Comparison of ENCODE assay signal across 7 cellular contexts in the genomic region with DNA sequence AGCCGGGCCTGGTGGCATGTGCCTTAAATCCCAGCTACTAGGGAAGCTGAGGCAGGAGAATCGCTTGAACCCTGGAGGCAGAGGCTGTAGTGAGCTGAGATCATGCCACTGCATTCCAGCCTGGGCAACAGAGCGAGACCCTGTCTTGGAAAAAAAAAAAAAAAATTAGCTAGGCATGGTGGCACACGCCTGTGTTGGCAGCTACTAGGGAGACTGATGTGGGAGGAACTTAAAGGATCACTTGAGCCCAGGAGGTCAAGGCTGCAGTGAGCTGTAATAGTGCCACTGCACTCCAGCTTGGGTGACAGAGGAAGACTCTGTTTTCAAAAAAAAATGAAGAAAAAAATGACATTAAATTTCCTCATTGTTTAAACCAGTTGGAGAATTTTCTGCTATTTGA. TPM values are rescaled to one million over a fixed set of nuclear protein-coding genes. Genes with fewer than 3 reads are reported as not detected.
A peak's percentile ranks its signal among the peaks of the same experiment; 100 is the strongest.
DNase-seq lines count a peak whose midpoint lies in the region; FAIRE-seq and TF ChIP-seq lines count a peak whose summit lies in the region.
"Not testable (repeated sequence)": the region's sequence is repeated elsewhere in the genome, so short reads cannot be mapped to it uniquely, and the experiment has no call there.

No MANE protein-coding gene starts in this region.

- not testable (repeated sequence) for H3K4me2 ChIP-seq in trophoblast cell (ENCODE audit: low read length)

- peaks cover 36% of the 10 kb centered on the region for H3K36me3 ChIP-seq in SK-N-MC (ENCODE audit: insufficient read depth, low read length)
- not testable (repeated sequence) for H3K36me3 ChIP-seq in adrenal gland (replicated peaks in 1 of 2); trophoblast cell (ENCODE audit: control insufficient read depth in 1 of 2, insufficient read depth in 2 of 2, low read length in 2 of 2)
- peaks cover 25% of the 10 kb centered on the region for H3K36me3 ChIP-seq in endodermal cell (ENCODE audit: control insufficient read depth, insufficient read depth, low read length)

- peak overlapping the region; percentile 81 for H3K4ac ChIP-seq in trophoblast cell (ENCODE audit: low read depth, low read length)

- not testable (repeated sequence) for H3K27me3 ChIP-seq in adrenal gland; endodermal cell (ENCODE audit: control insufficient read depth, insufficient read depth, low read length, poor library complexity, severe bottlenecking); trophoblast cell (ENCODE audit: insufficient read depth, low read length)

- H4K91ac ChIP-seq in trophoblast cell (ENCODE audit: low read depth, low read length): not testable (repeated sequence)

- FAIRE-seq in GM19239 (lab: Jason Lieb, UNC): peak; percentile 40

- not testable (repeated sequence) for H3K27me3 Mint-ChIP-seq in endodermal cell (ENCODE audit: insufficient read depth)

- 47 to 72% (median 66%) methylated on average over 3 to 4 of the region's 4 CpGs for WGBS in adrenal gland, 4 donors
- WGBS in endodermal cell (ENCODE audit: insufficient coverage in 1 of 2, insufficient read length in 1 of 2), 2 experiments: 95 to 100% methylated on average over 4 of the region's 4 CpGs
- no CpG with 5 or more reads among the region's 4 CpGs for WGBS in trophoblast cell (ENCODE audit: extremely low coverage, insufficient coverage, insufficient read length)

- H3K36me3 Mint-ChIP-seq in endodermal cell (ENCODE audit: low read depth): peaks cover 27% of the 10 kb centered on the region

- not testable (repeated sequence) for H4K8ac ChIP-seq in trophoblast cell (ENCODE audit: low read depth, low read length)

- H3K79me1 ChIP-seq in trophoblast cell (ENCODE audit: low read length): peaks cover 17% of the 10 kb centered on the region

- not testable (repeated sequence) for H3K9me3 ChIP-seq in SK-N-MC (ENCODE audit: low read depth, low read length); adrenal gland (replicated peaks in 1 of 3); endodermal cell (ENCODE audit: control insufficient read depth, low read length); trophoblast cell (ENCODE audit: insufficient read depth, low read depth, low read length)

- not testable (repeated sequence) for H3K23ac ChIP-seq in trophoblast cell (ENCODE audit: low read length)

- H3K9me3 Mint-ChIP-seq in endodermal cell: not testable (repeated sequence)

- H4K12ac ChIP-seq in trophoblast cell (ENCODE audit: low read depth, low read length): not testable (repeated sequence)

- H3K14ac ChIP-seq in trophoblast cell (ENCODE audit: low read length): not testable (repeated sequence)

- H2AK5ac ChIP-seq in trophoblast cell (ENCODE audit: low read length): not testable (repeated sequence)

- not testable (repeated sequence) for DNase-seq in GM19239 (ENCODE audit: insufficient read length, low spot score); SK-N-MC (ENCODE audit: low read depth, low spot score); endodermal cell; trophoblast cell
- peak; percentile 54 for DNase-seq in NCI-H69 (lab: John Stamatoyannopoulos, UW)
- peak in 5 of 7 donors; percentile 41 to 79 (median 64) for DNase-seq in adrenal gland
- DNase-seq in kidney tubule cell (ENCODE audit: low spot score): peak; percentile 58

- not testable (repeated sequence) for H3K18ac ChIP-seq in trophoblast cell (ENCODE audit: low read length)

- peaks cover 38% of the 10 kb centered on the region for H3K79me2 ChIP-seq in trophoblast cell (ENCODE audit: control insufficient read depth, insufficient read depth, low read length, poor library complexity)

- TF ChIP-seq CTCF in adrenal gland (IDR thresholded peaks at IDR 0.05); endodermal cell (conservative IDR thresholded peaks at IDR 0.05): not testable (repeated sequence)

- peak in 1 of 2 donors; percentile 54 for TF ChIP-seq POLR2A in adrenal gland (IDR thresholded peaks at IDR 0.05)

- H2BK5ac ChIP-seq in trophoblast cell (ENCODE audit: low read depth, low read length, poor library complexity): not testable (repeated sequence)

- H3K27ac ChIP-seq in SK-N-MC: peak overlapping the region; percentile 98; the same call in 1 of the 2 replicates
- H3K27ac ChIP-seq in adrenal gland: peak overlapping the region in 3 of 5 donors; percentile 62 to 97 (median 97)
- not testable (repeated sequence) for H3K27ac ChIP-seq in endodermal cell (ENCODE audit: low read depth, low read length); trophoblast cell (ENCODE audit: low read depth, low read length)

- not testable (repeated sequence) for H3K27ac Mint-ChIP-seq in endodermal cell

- H2AFZ ChIP-seq in trophoblast cell (ENCODE audit: insufficient read depth, low read length, poor library complexity): not testable (repeated sequence)

- peaks cover 31% of the 10 kb centered on the region for H3K4me1 Mint-ChIP-seq in endodermal cell

- H3K9ac ChIP-seq in SK-N-MC (ENCODE audit: insufficient read length); endodermal cell (ENCODE audit: extremely low read depth, low read length, poor library complexity, severe bottlenecking); trophoblast cell (ENCODE audit: low read length): not testable (repeated sequence)

- H3K4me3 ChIP-seq in SK-N-MC; trophoblast cell (ENCODE audit: low read depth, low read length): not testable (repeated sequence)
- peak overlapping the region in 1 of 4 donors; percentile 93 for H3K4me3 ChIP-seq in adrenal gland
- H3K4me3 ChIP-seq in endodermal cell (ENCODE audit: low read length): peak overlapping the region; percentile 91

- not testable (repeated sequence) for H2BK12ac ChIP-seq in trophoblast cell (ENCODE audit: low read length)

- H2BK120ac ChIP-seq in trophoblast cell (ENCODE audit: insufficient read depth, low read length, poor library complexity): not testable (repeated sequence)

- H3K4me3 Mint-ChIP-seq in endodermal cell: not testable (repeated sequence)

- peaks cover 46 to 67% of the 10 kb centered on the region in 2 donors for H3K4me1 ChIP-seq in adrenal gland (replicated peaks in 1 of 2)
- H3K4me1 ChIP-seq in endodermal cell (ENCODE audit: control insufficient read depth, insufficient read depth, low read length); trophoblast cell (ENCODE audit: control insufficient read depth in 1 of 2, insufficient read depth in 2 of 2, low read length in 2 of 2): not testable (repeated sequence)

- intact Hi-C loops in adrenal gland (cut with DNase I): loop anchor here in 1 of 2 donors (10.0 kb wide), 1 partner anchor 63 kb away; no protein-coding TSS in a partner anchor

RNA-seq across cellular contexts. Expression of a gene that starts 4.3 kb away (rescaled TPM):
- total RNA-seq in adrenal gland: 1,000 to 10,000 TPM in 1 of 8 donors, 100 to 1,000 TPM in 7; 229 to 1,153 (median 673) TPM
- 100 to 1,000 TPM in 2 of 3 donors, 10 to 100 TPM in 1; 82.4 to 581 (median 196) TPM for polyA plus RNA-seq in adrenal gland
- total RNA-seq in endodermal cell: 100 to 1,000 TPM; 121 to 127 TPM
- polyA plus RNA-seq in endodermal cell (2013, experiment 1 of 2): 120 TPM
- 141 TPM for polyA plus RNA-seq in endodermal cell (2013, experiment 2 of 2)
- 450 and 451 TPM in 2 replicates for polyA plus RNA-seq in trophoblast cell (2013)
